Comparison of ENCODE assay signal across 27 cellular contexts in the genomic region with DNA sequence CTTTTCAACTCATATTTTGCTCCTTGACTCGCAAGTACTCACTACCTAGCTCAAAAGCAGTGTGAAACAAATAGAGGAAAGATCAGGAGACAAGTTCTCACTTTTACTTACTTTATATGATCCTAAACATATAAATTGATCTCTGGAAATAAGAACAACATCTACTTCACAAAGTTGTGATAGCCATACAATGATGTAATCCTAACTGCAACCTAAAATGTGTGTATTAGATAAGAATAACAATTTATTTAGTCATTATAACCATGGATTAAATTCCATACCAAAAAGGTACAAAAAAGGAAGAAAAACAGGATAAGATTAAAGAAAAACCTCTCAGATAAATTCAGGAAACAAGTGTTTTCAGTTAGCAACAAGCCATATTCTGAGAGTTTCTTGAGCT.
"Had no signal": no experiment of that assay in that cellular context is flagged by ENCODE, and none has a peak within 500 bp of the region (broad histone marks: within the 10 kb centered on the region; RNA-seq: fewer than 3 reads in every experiment).

No MANE protein-coding gene starts in this region.

- H3K4me1 Mint-ChIP-seq: activated naive CD4-positive, alpha-beta T cell treated with anti-CD3 and anti-CD28 coated beads, Interleukin-2, amount 10 ng/mL, durations not matched to agents 7 days and 5 days; activated T-helper 17 cell treated with anti-CD3 and anti-CD28 coated beads, Interleukin-2, amount 50 U/mL, for 72 hours had no signal

- ATAC-seq: activated CD4-positive, alpha-beta T cell treated with anti-CD3 and anti-CD28 coated beads for 36 hours; activated CD8-positive, alpha-beta memory T cell treated with anti-CD3 and anti-CD28 coated beads, Interleukin-2, amount 10 ng/mL, durations not matched to agents 7 days and 5 days; activated CD8-positive, alpha-beta T cell treated with anti-CD3 and anti-CD28 coated beads, Interleukin-2, amount 10 ng/mL, durations not matched to agents 7 days and 5 days; activated naive CD4-positive, alpha-beta T cell treated with anti-CD3 and anti-CD28 coated beads, Interleukin-2, amount 50 U/mL, for 72 hours; activated T-helper 17 cell treated with anti-CD3 and anti-CD28 coated beads, Interleukin-2, amount 50 U/mL, for 72 hours; body of pancreas; foreskin keratinocyte; gastrocnemius medialis; heart left ventricle had no signal

- DNase-seq: activated CD4-positive, alpha-beta memory T cell treated with anti-CD3 and anti-CD28 coated beads for 36 hours; activated CD4-positive, alpha-beta T cell treated with anti-CD3 and anti-CD28 coated beads for 36 hours; activated CD4-positive, alpha-beta T cell treated with anti-CD3 and anti-CD28 coated beads, Interleukin-2, amount 10 ng/mL, durations not matched to agents 24 days and 14 days; activated CD4-positive, CD25-positive, alpha-beta regulatory T cell; activated CD4-positive, CD25-positive, alpha-beta regulatory T cell treated with anti-CD3 and anti-CD28 coated beads, Interleukin-2, amount 50 U/mL, for 72 hours; activated CD8-positive, alpha-beta memory T cell treated with anti-CD3 and anti-CD28 coated beads, Interleukin-2, amount 10 ng/mL, durations not matched to agents 7 days and 5 days; activated CD8-positive, alpha-beta memory T cell treated with anti-CD3 and anti-CD28 coated beads, Interleukin-2, amount 50 U/mL, for 4 hours; activated CD8-positive, alpha-beta T cell treated with anti-CD3 and anti-CD28 coated beads, Interleukin-2, amount 10 ng/mL, durations not matched to agents 7 days and 5 days; activated effector memory CD4-positive, alpha-beta T cell treated with Interleukin-2 at 50 U/mL for 16 hours; activated naive CD4-positive, alpha-beta T cell treated with anti-CD3 and anti-CD28 coated beads, Interleukin-2, amount 10 ng/mL, durations not matched to agents 7 days and 5 days; activated T-cell treated with anti-CD3 and anti-CD28 coated beads, Interleukin-2, amount 50 U/mL, for 1 hour; amniotic stem cell; anterior cingulate cortex; body of pancreas; caudate nucleus; cortex of kidney; effector CD8-positive, alpha-beta T cell; erythroblast; foreskin keratinocyte; gastrocnemius medialis; glutamatergic neuron; heart left ventricle; T-helper 2 cell had no signal

- H3K9me3 Mint-ChIP-seq: activated CD4-positive, alpha-beta memory T cell treated with anti-CD3 and anti-CD28 coated beads for 36 hours; activated CD4-positive, alpha-beta T cell treated with anti-CD3 and anti-CD28 coated beads, Interleukin-2, amount 10 ng/mL, durations not matched to agents 24 days and 14 days; activated naive CD4-positive, alpha-beta T cell treated with anti-CD3 and anti-CD28 coated beads, Interleukin-2, amount 10 ng/mL, durations not matched to agents 7 days and 5 days; activated naive CD4-positive, alpha-beta T cell treated with anti-CD3 and anti-CD28 coated beads, Interleukin-2, amount 50 U/mL, for 72 hours; activated T-helper 17 cell treated with anti-CD3 and anti-CD28 coated beads, Interleukin-2, amount 50 U/mL, for 72 hours had no signal

- H3K4me1 ChIP-seq: foreskin keratinocyte, heart left ventricle had no signal

- H3K27me3 ChIP-seq: body of pancreas, esophagus muscularis mucosa, foreskin keratinocyte, gastrocnemius medialis, heart left ventricle had no signal

- H3K4me3 ChIP-seq: body of pancreas, esophagus muscularis mucosa, gastrocnemius medialis, heart left ventricle had no signal

- H3K4me3 Mint-ChIP-seq: activated CD4-positive, alpha-beta memory T cell treated with anti-CD3 and anti-CD28 coated beads for 36 hours; activated CD4-positive, alpha-beta T cell treated with anti-CD3 and anti-CD28 coated beads for 36 hours; activated CD4-positive, alpha-beta T cell treated with anti-CD3 and anti-CD28 coated beads, Interleukin-2, amount 10 ng/mL, durations not matched to agents 24 days and 14 days; activated CD8-positive, alpha-beta memory T cell treated with anti-CD3 and anti-CD28 coated beads, Interleukin-2, amount 10 ng/mL, durations not matched to agents 7 days and 5 days; activated CD8-positive, alpha-beta T cell treated with anti-CD3 and anti-CD28 coated beads, Interleukin-2, amount 10 ng/mL, durations not matched to agents 7 days and 5 days; activated naive CD4-positive, alpha-beta T cell treated with anti-CD3 and anti-CD28 coated beads, Interleukin-2, amount 10 ng/mL, durations not matched to agents 7 days and 5 days; activated T-helper 17 cell treated with anti-CD3 and anti-CD28 coated beads, Interleukin-2, amount 50 U/mL, for 72 hours had no signal

- H3K27ac ChIP-seq: body of pancreas, esophagus muscularis mucosa, foreskin keratinocyte, gastrocnemius medialis, heart left ventricle had no signal

- H3K27me3 Mint-ChIP-seq: activated CD4-positive, alpha-beta memory T cell treated with anti-CD3 and anti-CD28 coated beads for 36 hours; activated CD4-positive, alpha-beta T cell treated with anti-CD3 and anti-CD28 coated beads for 36 hours; activated CD4-positive, alpha-beta T cell treated with anti-CD3 and anti-CD28 coated beads, Interleukin-2, amount 10 ng/mL, durations not matched to agents 24 days and 14 days; activated CD8-positive, alpha-beta memory T cell treated with anti-CD3 and anti-CD28 coated beads, Interleukin-2, amount 10 ng/mL, durations not matched to agents 7 days and 5 days; activated naive CD4-positive, alpha-beta T cell treated with anti-CD3 and anti-CD28 coated beads, Interleukin-2, amount 10 ng/mL, durations not matched to agents 7 days and 5 days; activated T-helper 17 cell treated with anti-CD3 and anti-CD28 coated beads, Interleukin-2, amount 50 U/mL, for 72 hours had no signal

- FAIRE-seq: colon had no signal

- H3K27ac Mint-ChIP-seq: activated CD4-positive, alpha-beta memory T cell treated with anti-CD3 and anti-CD28 coated beads for 36 hours; activated CD4-positive, alpha-beta T cell treated with anti-CD3 and anti-CD28 coated beads for 36 hours; activated CD4-positive, alpha-beta T cell treated with anti-CD3 and anti-CD28 coated beads, Interleukin-2, amount 10 ng/mL, durations not matched to agents 24 days and 14 days; activated CD8-positive, alpha-beta memory T cell treated with anti-CD3 and anti-CD28 coated beads, Interleukin-2, amount 10 ng/mL, durations not matched to agents 7 days and 5 days; activated CD8-positive, alpha-beta T cell treated with anti-CD3 and anti-CD28 coated beads, Interleukin-2, amount 10 ng/mL, durations not matched to agents 7 days and 5 days; activated naive CD4-positive, alpha-beta T cell treated with anti-CD3 and anti-CD28 coated beads, Interleukin-2, amount 10 ng/mL, durations not matched to agents 7 days and 5 days; activated naive CD4-positive, alpha-beta T cell treated with anti-CD3 and anti-CD28 coated beads, Interleukin-2, amount 50 U/mL, for 72 hours; activated T-helper 17 cell treated with anti-CD3 and anti-CD28 coated beads, Interleukin-2, amount 50 U/mL, for 72 hours had no signal

- H3K36me3 ChIP-seq: gastrocnemius medialis had no signal

- H3K36me3 Mint-ChIP-seq: activated naive CD4-positive, alpha-beta T cell treated with anti-CD3 and anti-CD28 coated beads, Interleukin-2, amount 50 U/mL, for 72 hours had no signal

- H3K9me3 ChIP-seq: body of pancreas, esophagus muscularis mucosa, gastrocnemius medialis, heart left ventricle had no signal
